2 cellular contexts compared by ENCODE assay signal in the genomic region with DNA sequence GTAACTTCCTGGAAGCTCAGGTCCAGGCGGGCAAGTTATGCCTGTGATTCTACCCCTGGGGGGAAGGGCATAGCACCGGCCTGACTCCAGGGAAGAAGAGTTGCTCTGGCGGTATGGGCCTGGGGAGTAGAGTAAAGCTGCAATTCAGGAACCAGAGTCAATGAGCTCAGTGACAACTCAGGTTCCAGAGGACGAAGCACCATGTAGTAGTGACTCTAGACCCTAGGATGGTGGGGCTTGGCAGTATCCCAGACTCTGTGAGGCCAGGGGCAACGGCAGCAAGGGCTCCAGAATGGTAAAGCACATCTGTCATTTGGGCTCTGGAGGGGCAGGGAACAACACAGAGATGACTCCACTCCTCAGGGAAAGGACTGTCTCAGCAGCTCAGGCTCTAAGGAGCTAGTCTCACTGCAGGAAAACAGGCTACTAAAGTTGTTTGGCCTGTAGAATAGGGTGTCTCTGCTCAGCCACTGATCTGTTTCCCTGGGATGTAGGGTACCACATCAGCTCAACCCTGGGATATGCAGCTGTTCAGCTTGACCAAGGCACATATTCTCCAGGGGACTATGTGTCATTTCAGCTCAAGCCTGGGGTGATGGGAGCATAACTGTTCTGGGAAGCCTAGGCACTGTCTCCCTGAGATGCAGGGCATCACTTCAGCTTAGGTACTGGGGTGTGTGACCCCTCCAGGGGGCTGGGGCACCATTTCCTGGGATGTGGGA.
TF ChIP-seq lines count a peak whose summit lies in the region.

No MANE protein-coding gene starts in this region.

TF ChIP-seq in HCT116, 20 proteins besides CTCF, POLR2A, EP300 and RAD21:
- TF ChIP-seq SRF (IDR thresholded peaks at IDR 0.05; ENCODE audit: low read depth) (no peak), SP1 (IDR thresholded peaks at IDR 0.05; ENCODE audit: low read depth) (no peak), POLR2AphosphoS5 (IDR thresholded peaks at IDR 0.05; ENCODE audit: low read depth, low read length) (no peak)
- TF ChIP-seq, protein P1, sequence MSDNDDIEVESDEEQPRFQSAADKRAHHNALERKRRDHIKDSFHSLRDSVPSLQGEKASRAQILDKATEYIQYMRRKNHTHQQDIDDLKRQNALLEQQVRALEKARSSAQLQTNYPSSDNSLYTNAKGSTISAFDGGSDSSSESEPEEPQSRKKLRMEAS (IDR thresholded peaks at IDR 0.05): no peak

TF ChIP-seq in GM12878, 131 proteins besides CTCF, POLR2A, EP300 and RAD21:
- TF ChIP-seq, protein P2, sequence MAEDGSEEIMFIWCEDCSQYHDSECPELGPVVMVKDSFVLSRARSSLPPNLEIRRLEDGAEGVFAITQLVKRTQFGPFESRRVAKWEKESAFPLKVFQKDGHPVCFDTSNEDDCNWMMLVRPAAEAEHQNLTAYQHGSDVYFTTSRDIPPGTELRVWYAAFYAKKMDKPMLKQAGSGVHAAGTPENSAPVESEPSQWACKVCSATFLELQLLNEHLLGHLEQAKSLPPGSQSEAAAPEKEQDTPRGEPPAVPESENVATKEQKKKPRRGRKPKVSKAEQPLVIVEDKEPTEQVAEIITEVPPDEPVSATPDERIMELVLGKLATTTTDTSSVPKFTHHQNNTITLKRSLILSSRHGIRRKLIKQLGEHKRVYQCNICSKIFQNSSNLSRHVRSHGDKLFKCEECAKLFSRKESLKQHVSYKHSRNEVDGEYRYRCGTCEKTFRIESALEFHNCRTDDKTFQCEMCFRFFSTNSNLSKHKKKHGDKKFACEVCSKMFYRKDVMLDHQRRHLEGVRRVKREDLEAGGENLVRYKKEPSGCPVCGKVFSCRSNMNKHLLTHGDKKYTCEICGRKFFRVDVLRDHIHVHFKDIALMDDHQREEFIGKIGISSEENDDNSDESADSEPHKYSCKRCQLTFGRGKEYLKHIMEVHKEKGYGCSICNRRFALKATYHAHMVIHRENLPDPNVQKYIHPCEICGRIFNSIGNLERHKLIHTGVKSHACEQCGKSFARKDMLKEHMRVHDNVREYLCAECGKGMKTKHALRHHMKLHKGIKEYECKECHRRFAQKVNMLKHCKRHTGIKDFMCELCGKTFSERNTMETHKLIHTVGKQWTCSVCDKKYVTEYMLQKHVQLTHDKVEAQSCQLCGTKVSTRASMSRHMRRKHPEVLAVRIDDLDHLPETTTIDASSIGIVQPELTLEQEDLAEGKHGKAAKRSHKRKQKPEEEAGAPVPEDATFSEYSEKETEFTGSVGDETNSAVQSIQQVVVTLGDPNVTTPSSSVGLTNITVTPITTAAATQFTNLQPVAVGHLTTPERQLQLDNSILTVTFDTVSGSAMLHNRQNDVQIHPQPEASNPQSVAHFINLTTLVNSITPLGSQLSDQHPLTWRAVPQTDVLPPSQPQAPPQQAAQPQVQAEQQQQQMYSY (CRISPR knock-in tag; IDR thresholded peaks at IDR 0.05): no peak
- TF ChIP-seq, protein P3, sequence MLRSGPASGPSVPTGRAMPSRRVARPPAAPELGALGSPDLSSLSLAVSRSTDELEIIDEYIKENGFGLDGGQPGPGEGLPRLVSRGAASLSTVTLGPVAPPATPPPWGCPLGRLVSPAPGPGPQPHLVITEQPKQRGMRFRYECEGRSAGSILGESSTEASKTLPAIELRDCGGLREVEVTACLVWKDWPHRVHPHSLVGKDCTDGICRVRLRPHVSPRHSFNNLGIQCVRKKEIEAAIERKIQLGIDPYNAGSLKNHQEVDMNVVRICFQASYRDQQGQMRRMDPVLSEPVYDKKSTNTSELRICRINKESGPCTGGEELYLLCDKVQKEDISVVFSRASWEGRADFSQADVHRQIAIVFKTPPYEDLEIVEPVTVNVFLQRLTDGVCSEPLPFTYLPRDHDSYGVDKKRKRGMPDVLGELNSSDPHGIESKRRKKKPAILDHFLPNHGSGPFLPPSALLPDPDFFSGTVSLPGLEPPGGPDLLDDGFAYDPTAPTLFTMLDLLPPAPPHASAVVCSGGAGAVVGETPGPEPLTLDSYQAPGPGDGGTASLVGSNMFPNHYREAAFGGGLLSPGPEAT (IDR thresholded peaks at IDR 0.05; ENCODE audit: low read depth): no peak
- TF ChIP-seq HDAC6 (IDR thresholded peaks at IDR 0.05; ENCODE audit: unreplicated experiment): no peak
- no peak for TF ChIP-seq NR2C1 (IDR thresholded peaks at IDR 0.05)
- TF ChIP-seq CEBPB (IDR thresholded peaks at IDR 0.05; ENCODE audit: borderline replicate concordance in 1 of 2, low read depth in 2 of 2, low read length in 2 of 2): no peak
- no peak for TF ChIP-seq CHD1 (IDR thresholded peaks at IDR 0.05; ENCODE audit: low read depth, low read length)
